ENCODE assay signal across 8 cellular contexts in genomic region chr7:41696323-41696916, GRCh38. TPM values are rescaled to one million over a fixed set of nuclear protein-coding genes. Genes with fewer than 3 reads are reported as not detected.
A peak's percentile ranks its signal among the peaks of the same experiment; 100 is the strongest.
DNase-seq lines count a peak whose midpoint lies in the region; ATAC-seq and TF ChIP-seq lines count a peak whose summit lies in the region.

No MANE protein-coding gene starts in this region.

- no peak overlapping the region for H3K4me3 ChIP-seq in prostate gland

- WGBS in prostate gland, result 17% methylated on average over 15 of the region's 15 CpGs

- ATAC-seq in GM18861 (IDR thresholded peaks at IDR 0.05; ENCODE audit: unreplicated experiment), result peak; percentile 59
- ATAC-seq in left ventricle myocardium superior, result peak; percentile 74

- peak; percentile 62 to 82 (median 74) for TF ChIP-seq CTCF in prostate gland (IDR thresholded peaks at IDR 0.05)

- DNase-seq in Ammon's horn (ENCODE audit: low spot score) (peak; percentile 83), NCI-H1048 (lab: John Stamatoyannopoulos, UW) (peak; percentile 32), amygdala (lab: John Stamatoyannopoulos, UW) (peak in 29 of 56 donors; percentile 11 to 77 (median 32)), left ventricle myocardium superior (peak; percentile 87), prostate gland (ENCODE audit: low spot score) (peak; percentile 74), NCI-H1694 (lab: John Stamatoyannopoulos, UW) (no peak), cerebellum (ENCODE audit: low spot score) (no peak)

- H3K36me3 ChIP-seq in prostate gland, result no peaks in the 10 kb centered on the region

- TF ChIP-seq POLR2A in prostate gland (IDR thresholded peaks at IDR 0.05), result no peak

- H3K27ac ChIP-seq in prostate gland, result peak overlapping the region; percentile 21 to 28

- no peaks in the 10 kb centered on the region for H3K4me1 ChIP-seq in prostate gland (replicated peaks)

- no peaks in the 10 kb centered on the region for H3K9me3 ChIP-seq in prostate gland

- intact Hi-C loops in left ventricle myocardium superior (cut with micrococcal nuclease), result no loop called here
- intact Hi-C loops in prostate gland (cut with DNase I), result loop anchor here (5.0 kb wide), 1 partner anchor 784 kb away; no protein-coding TSS in a partner anchor

- H3K27me3 ChIP-seq in prostate gland (replicated peaks; ENCODE audit: insufficient read depth), result no peaks in the 10 kb centered on the region

RNA-seq across cellular contexts. Expression of gene INHBA, which starts 6.5 kb away (rescaled TPM):
- total RNA-seq in left ventricle myocardium superior, result 1.5 TPM
- 1 to 10 TPM in 1 of 2 donors, under 1 TPM in 1; 0.73 to 6.6 TPM for total RNA-seq in prostate gland
- 3.2 TPM for total RNA-seq in cerebellum

Comparison
In these comparisons a context has a peak if more than half of its experiments do, and no peak if none do; other contexts are left out.
1. DNase-seq: peak in Ammon's horn (single experiment), NCI-H1048 (single experiment), amygdala (29 of 56), left ventricle myocardium superior (single experiment) and prostate gland (single experiment); none in NCI-H1694 (single experiment) and cerebellum (single experiment).